Comparison of ENCODE assay signal across 1 cellular context in the genomic region with DNA sequence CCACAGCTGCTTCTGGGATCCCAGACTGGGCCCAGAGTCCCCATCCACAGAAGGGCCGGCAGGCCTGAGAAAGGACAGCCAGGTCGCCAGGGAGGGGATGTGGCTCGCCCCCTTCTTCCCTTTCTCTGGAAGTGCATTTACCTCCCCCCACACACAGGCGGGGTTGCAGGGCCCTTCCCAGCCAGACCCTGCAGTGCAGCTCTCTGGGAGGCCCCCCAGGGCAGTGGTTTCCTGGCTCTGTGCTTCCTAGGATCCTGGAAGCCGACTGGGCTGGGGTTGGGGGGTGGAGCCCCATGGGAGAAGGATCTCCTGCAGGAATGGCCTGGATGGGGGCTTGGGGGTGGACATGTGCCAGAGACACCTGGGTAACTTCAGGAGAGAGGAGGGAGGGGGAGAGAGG.
TF ChIP-seq lines count a peak whose summit lies in the region.

No MANE protein-coding gene starts in this region.

TF ChIP-seq in H1, 55 proteins besides CTCF, POLR2A, EP300 and RAD21:
- TF ChIP-seq SRF (IDR thresholded peaks at IDR 0.05; ENCODE audit: low read depth, low read length) (no peak), JUN (IDR thresholded peaks at IDR 0.05; ENCODE audit: low read depth, low read length) (no peak), KDM4A (IDR thresholded peaks at IDR 0.05; ENCODE audit: low read depth, low read length, severe bottlenecking) (peak; percentile 9), MAFK (IDR thresholded peaks at IDR 0.05; ENCODE audit: low read depth, low read length) (no peak), TBP (IDR thresholded peaks at IDR 0.05; ENCODE audit: low read depth, low read length) (no peak)
TF ChIP-seq in H1: peak in this region for 1.
